34 cellular contexts compared by ENCODE assay signal in the genomic region with DNA sequence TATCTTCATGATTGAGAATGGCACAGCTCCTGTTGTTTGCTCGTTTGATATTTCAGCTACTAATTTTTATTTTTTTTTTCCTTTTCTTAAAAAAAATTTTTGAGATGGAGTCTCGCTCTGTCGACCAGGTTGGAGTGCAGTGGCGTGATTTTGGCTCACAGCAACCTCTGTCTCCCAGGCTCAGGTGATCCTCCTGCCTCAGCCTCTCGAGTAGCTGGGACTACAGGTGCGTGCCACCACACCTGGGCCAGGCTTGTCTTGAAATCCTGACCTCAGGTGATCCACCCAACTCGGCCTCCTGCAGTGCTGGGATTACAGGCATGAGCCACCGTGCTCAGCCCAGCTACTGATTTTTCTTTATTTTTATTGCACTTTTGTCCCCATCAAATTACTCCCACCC.
"Had no signal": no experiment of that assay in that cellular context is flagged by ENCODE, and none has a peak within 500 bp of the region (broad histone marks: within the 10 kb centered on the region; RNA-seq: fewer than 3 reads in every experiment).

No MANE protein-coding gene starts in this region.

- H3K27ac ChIP-seq: KMS-11 had no signal

- DNase-seq: Karpas-422, Kasumi-1, MG63, MM.1S, MV-4-11, NCI-H1048, NCI-H1092, NCI-H1092 treated with DMSO at 0.1 percent for 48 hours, NCI-H1105, NCI-H1105 treated with DMSO at 0.1 percent for 48 hours, NCI-H1417, NCI-H1417 treated with DMSO at 0.1 percent for 48 hours, NCI-H1436, NCI-H1436 treated with DMSO at 0.1 percent for 48 hours, NCI-H146, NCI-H1694, NCI-H1694 treated with DMSO at 0.1 percent for 48 hours, NCI-H187, NCI-H187 treated with DMSO at 0.1 percent for 48 hours, NCI-H1930, NCI-H2029, NCI-H2029 treated with DMSO at 0.1 percent for 48 hours, NCI-H2081, NCI-H2081 treated with DMSO at 0.1 percent for 48 hours, NCI-H2107, NCI-H2171, NCI-H2171 treated with DMSO at 0.1 percent for 48 hours, NCI-H2227 treated with DMSO at 0.1 percent for 48 hours, NCI-H226, NCI-H345, NCI-H446, NCI-H446 treated with DMSO at 0.1 percent for 48 hours, NCI-H510A had no signal

- H3K27me3 ChIP-seq: MG63 had no signal

- H3K4me3 ChIP-seq: MG63 had no signal

- H3K9me3 ChIP-seq: MG63 had no signal
